Comparison of ENCODE assay signal across 8 cellular contexts in genomic region chr11:65430406-65431217, GRCh38. TPM values are rescaled to one million over a fixed set of nuclear protein-coding genes. Genes with fewer than 3 reads are reported as not detected.
DNase-seq lines count a peak whose midpoint lies in the region; ATAC-seq, FAIRE-seq and TF ChIP-seq lines count a peak whose summit lies in the region.

No MANE protein-coding gene starts in this region.

- DNase-seq in GM12891 (ENCODE audit: insufficient read length, low spot score) (no peak), SW480 (ENCODE audit: low spot score) (peak; percentile 43), fibroblast of lung (ENCODE audit: low read depth in 2 of 2) (peak; percentile 51 to 79), hypothalamus (lab: John Stamatoyannopoulos, UW) (no peak), foreskin keratinocyte (no peak), amniotic stem cell (lab: John Stamatoyannopoulos, UW) (no peak)

- peaks cover 28% of the 10 kb centered on the region for H4K20me1 ChIP-seq in fibroblast of lung (ENCODE audit: control insufficient read depth, extremely low read depth, insufficient read depth, low read length)

- H3K36me3 ChIP-seq in fibroblast of lung (ENCODE audit: control insufficient read depth, insufficient read depth, low read length): peaks cover 17% of the 10 kb centered on the region

- H3K4me1 ChIP-seq in fibroblast of lung (ENCODE audit: control insufficient read depth, extremely low read depth, insufficient read depth, low read length) (peaks cover 2% of the 10 kb centered on the region), foreskin keratinocyte (no peaks in the 10 kb centered on the region)

- no peaks in the 10 kb centered on the region for H3K9me3 ChIP-seq in fibroblast of lung (ENCODE audit: control insufficient read depth, insufficient read depth, low read depth, low read length)

- H3K4me3 ChIP-seq in fibroblast of lung (replicated peaks in 1 of 4; ENCODE audit: control extremely low read depth in 1 of 4, insufficient read depth in 1 of 4, low read depth in 3 of 4, low read length in 4 of 4): peak overlapping the region; percentile 32 to 90 (median 80)
- peak overlapping the region in 6 of 7 experiments; percentile 4 to 76 (median 40) for H3K4me3 ChIP-seq in skin epidermis

- no peak for TF ChIP-seq POLR2A in GM12891 (IDR thresholded peaks at IDR 0.05; ENCODE audit: low read depth, low read length)

- FAIRE-seq in GM12891 (lab: Jason Lieb, UNC): peak; percentile 26

- no peak overlapping the region for H2AFZ ChIP-seq in fibroblast of lung (ENCODE audit: low read length)

- TF ChIP-seq CTCF in fibroblast of lung (conservative IDR thresholded peaks at IDR 0.05 in 1 of 2, IDR thresholded peaks at IDR 0.05 in 1 of 2; ENCODE audit: low read depth in 1 of 2, low read length in 2 of 2) (no peak), foreskin keratinocyte (conservative IDR thresholded peaks at IDR 0.05) (no peak)

- no peak for ATAC-seq in foreskin keratinocyte
- no peak for ATAC-seq in HG03039 (IDR thresholded peaks at IDR 0.05; ENCODE audit: unreplicated experiment)

- H3K9ac ChIP-seq in fibroblast of lung (ENCODE audit: insufficient read depth, low read length): peak overlapping the region; percentile 56

- H3K27me3 ChIP-seq in fibroblast of lung (ENCODE audit: control insufficient read depth, insufficient read depth, low read length) (no peaks in the 10 kb centered on the region), foreskin keratinocyte (no peaks in the 10 kb centered on the region)

- H3K79me2 ChIP-seq in fibroblast of lung (ENCODE audit: control insufficient read depth, insufficient read depth, low read length): peaks cover 99% of the 10 kb centered on the region

- H3K4me2 ChIP-seq in fibroblast of lung (ENCODE audit: extremely low read depth, insufficient read depth, low read length): peak overlapping the region; percentile 76

- H3K27ac ChIP-seq in fibroblast of lung (ENCODE audit: insufficient read depth, low read length) (peak overlapping the region; percentile 100), skin epidermis (peak overlapping the region in 19 of 21 experiments; percentile 35 to 100 (median 100)), foreskin keratinocyte (no peak overlapping the region)

TF ChIP-seq in GM12891, 5 proteins besides CTCF, POLR2A, EP300 and RAD21:
- TF ChIP-seq POLR2AphosphoS5 (IDR thresholded peaks at IDR 0.05; ENCODE audit: low read depth, low read length): no peak
- peak; percentile 61 for TF ChIP-seq SPI1 (IDR thresholded peaks at IDR 0.05; ENCODE audit: low read depth, low read length)

RNA-seq across cellular contexts. Expression of gene NEAT1, which starts 8.0 kb away (rescaled TPM):
- 373 TPM for polyA plus RNA-seq in GM12891 (2012; ENCODE audit: low read depth, missing spikeins)
- total RNA-seq in fibroblast of lung (177 and 299 TPM in 2 replicates), foreskin keratinocyte (66.8 and 83.1 TPM in 2 replicates)
- polyA plus RNA-seq in fibroblast of lung (40.6 and 40.9 TPM in 2 replicates), foreskin keratinocyte (100 and 119 TPM in 2 replicates)
- 140 and 151 TPM in 2 replicates for polyA plus RNA-seq in fibroblast of lung (2012)
- 61.4 and 179 TPM in 2 replicates for polyA minus RNA-seq in fibroblast of lung (ENCODE audit: low replicate concordance)

RNA-seq across cellular contexts. Expression of gene FRMD8, which starts 44.2 kb away (rescaled TPM):
- 14.3 TPM for polyA plus RNA-seq in GM12891 (2012; ENCODE audit: low read depth, missing spikeins)
- 14.9 and 17.5 TPM in 2 replicates for total RNA-seq in fibroblast of lung
- polyA plus RNA-seq in fibroblast of lung: 13.7 and 15.3 TPM in 2 replicates
- polyA plus RNA-seq in fibroblast of lung (2012): 15.2 and 15.4 TPM in 2 replicates
- polyA minus RNA-seq in fibroblast of lung (ENCODE audit: low replicate concordance): 26.4 and 28.1 TPM in 2 replicates
- total RNA-seq in foreskin keratinocyte: 26.3 and 29.7 TPM in 2 replicates
- 16.0 and 17.0 TPM in 2 replicates for polyA plus RNA-seq in foreskin keratinocyte

RNA-seq across cellular contexts. Expression of gene SLC25A45, which starts 48.2 kb away (rescaled TPM):
- polyA plus RNA-seq in GM12891 (2012; ENCODE audit: low read depth, missing spikeins): 15.8 TPM
- total RNA-seq in fibroblast of lung (1.0 and 1.5 TPM in 2 replicates), foreskin keratinocyte (0.25 and 0.58 TPM in 2 replicates)
- polyA plus RNA-seq in fibroblast of lung (0.50 and 0.52 TPM in 2 replicates), foreskin keratinocyte (0.16 and 0.17 TPM in 2 replicates)
- 0.98 and 1.0 TPM in 2 replicates for polyA plus RNA-seq in fibroblast of lung (2012)
- polyA minus RNA-seq in fibroblast of lung (ENCODE audit: low replicate concordance): 0.85 and 1.8 TPM in 2 replicates

Comparison
In these comparisons a context has a peak if more than half of its experiments do, and no peak if none do; other contexts are left out.
1. DNase-seq: peak in SW480 (single experiment) and fibroblast of lung (2 of 2); none in GM12891 (single experiment), hypothalamus (0 of 51), foreskin keratinocyte (0 of 2) and amniotic stem cell (single experiment).